18 cellular contexts compared by ENCODE assay signal in genomic region chr14:96638041-96638855, GRCh38.
A peak's percentile ranks its signal among the peaks of the same experiment; 100 is the strongest.
DNase-seq lines count a peak whose midpoint lies in the region; TF ChIP-seq lines count a peak whose summit lies in the region.
"Had no signal": no experiment of that assay in that cellular context is flagged by ENCODE, and none has a peak within 500 bp of the region (broad histone marks: within the 10 kb centered on the region; RNA-seq: fewer than 3 reads in every experiment).

No MANE protein-coding gene starts in this region.

- peak; percentile 43 for DNase-seq in activated CD8-positive, alpha-beta memory T cell treated with anti-CD3 and anti-CD28 coated beads for 24 hours
- no peak for DNase-seq in activated CD8-positive, alpha-beta memory T cell treated with anti-CD3 and anti-CD28 coated beads, Interleukin-2, amount 50 U/mL, for 4 hours
- DNase-seq in ecto neural progenitor cell (ENCODE audit: low spot score) (peak; percentile 23), nephron progenitor cell (no peak), vagina (ENCODE audit: extremely low spot score in 2 of 2) (peak; percentile 65 to 74), NCI-H1417 (lab: John Stamatoyannopoulos, UW) (no peak), NCI-H2227 (lab: John Stamatoyannopoulos, UW; ENCODE audit: unreplicated experiment) (no peak)
- no peak for DNase-seq in activated T-cell treated with anti-CD3 and anti-CD28 coated beads, Interleukin-2, amount 50 U/mL, for 1 hour
- DNase-seq: COR-L47, DMS53, GM23248, KG1, NCI-H1048, NCI-H1694 treated with DMSO at 0.1 percent for 48 hours, NCI-H446, NCI-H748 treated with DMSO at 0.1 percent for 48 hours, PC-9 had no signal

- H3K27me3 ChIP-seq in vagina = no peaks in the 10 kb centered on the region

- peak overlapping the region; percentile 24 for H3K27ac Mint-ChIP-seq in nephron progenitor cell
- H3K27ac Mint-ChIP-seq: CD14-positive monocyte had no signal

- no peaks in the 10 kb centered on the region for H3K4me1 ChIP-seq in vagina

- H3K4me3 Mint-ChIP-seq in nephron progenitor cell = no peak overlapping the region
- H3K4me3 Mint-ChIP-seq: CD14-positive monocyte had no signal

- H3K36me3 Mint-ChIP-seq in nephron progenitor cell (ENCODE audit: low read depth) = no peaks in the 10 kb centered on the region
- H3K36me3 Mint-ChIP-seq: CD14-positive monocyte had no signal

- no peak for TF ChIP-seq POLR2A in vagina (IDR thresholded peaks at IDR 0.05)

- H3K4me3 ChIP-seq in vagina = no peak overlapping the region
- H3K4me3 ChIP-seq: GM23248, PC-9 had no signal

- peaks cover 16% of the 10 kb centered on the region for H3K27me3 Mint-ChIP-seq in nephron progenitor cell (ENCODE audit: low read depth, poor library complexity)

- no peak overlapping the region for H3K27ac ChIP-seq in vagina
- H3K27ac ChIP-seq: GM23248, PC-9 had no signal

- no peaks in the 10 kb centered on the region for H3K4me1 Mint-ChIP-seq in nephron progenitor cell
- H3K4me1 Mint-ChIP-seq: CD14-positive monocyte had no signal

- TF ChIP-seq CTCF in nephron progenitor cell (IDR thresholded peaks at IDR 0.05) (no peak), vagina (IDR thresholded peaks at IDR 0.05) (no peak)

- intact Hi-C loops in vagina (cut with DNase I) = no loop called here

- H3K9me3 Mint-ChIP-seq in nephron progenitor cell = no peaks in the 10 kb centered on the region

- H3K36me3 ChIP-seq in vagina = no peaks in the 10 kb centered on the region

- no peaks in the 10 kb centered on the region for H3K9me3 ChIP-seq in vagina

Comparison
In these comparisons a context has a peak if more than half of its experiments do, and no peak if none do; other contexts are left out.
1. DNase-seq: peak in activated CD8-positive, alpha-beta memory T cell treated with anti-CD3 and anti-CD28 coated beads for 24 hours (single experiment), ecto neural progenitor cell (single experiment) and vagina (2 of 2); none in activated CD8-positive, alpha-beta memory T cell treated with anti-CD3 and anti-CD28 coated beads, Interleukin-2, amount 50 U/mL, for 4 hours (single experiment), nephron progenitor cell (single experiment), activated T-cell treated with anti-CD3 and anti-CD28 coated beads, Interleukin-2, amount 50 U/mL, for 1 hour (single experiment), NCI-H1417 (0 of 3) and NCI-H2227 (single experiment).